ENCODE assay signal across 8 cellular contexts in genomic region chr19:35268546-35269424, GRCh38. TPM values are rescaled to one million over a fixed set of nuclear protein-coding genes. Genes with fewer than 3 reads are reported as not detected.
A peak's percentile ranks its signal among the peaks of the same experiment; 100 is the strongest.
DNase-seq lines count a peak whose midpoint lies in the region; ATAC-seq and TF ChIP-seq lines count a peak whose summit lies in the region.

USF2 (plus strand) TSS chr19:35268962; CDS start chr19:35269102, 140 bp downstream.

- peak within 1 kb of the TSS; percentile 58 for H3K27ac ChIP-seq in ACC112 (ENCODE audit: low read depth, low read length)
- peak within 1 kb of the TSS; percentile 93 to 97 for H3K27ac ChIP-seq in lung (ENCODE audit: low read depth in 1 of 2, low read length in 1 of 2)

- no peaks in the 10 kb centered on the region for H3K9me3 ChIP-seq in lung (ENCODE audit: control insufficient read depth in 2 of 2, insufficient read depth in 1 of 2, low read length in 1 of 2)

- DNase-seq in NCI-H526 treated with DMSO at 0.1 percent for 48 hours (lab: John Stamatoyannopoulos, UW) (peak; percentile 59), lung (ENCODE audit: low spot score) (peak; percentile 70)
- peak; percentile 77 for DNase-seq in activated CD8-positive, alpha-beta T cell treated with anti-CD3 and anti-CD28 coated beads, Interleukin-2, amount 10 ng/mL, durations not matched to agents 7 days and 5 days
- peak; percentile 46 to 49 (median 48) for DNase-seq in effector memory CD8-positive, alpha-beta T cell
- DNase-seq in stimulated activated CD8-positive, alpha-beta memory T cell treated with anti-CD3 and anti-CD28 coated beads, Interleukin-2, amount 100 ng/mL, for 48 hours (ENCODE audit: low read depth in 2 of 2): peak; percentile 46 to 56

- H3K36me3 Mint-ChIP-seq in activated CD8-positive, alpha-beta T cell treated with anti-CD3 and anti-CD28 coated beads, Interleukin-2, amount 10 ng/mL, durations not matched to agents 7 days and 5 days (ENCODE audit: low read depth): peaks cover 51% of the 10 kb centered on the region
- H3K36me3 Mint-ChIP-seq in effector memory CD8-positive, alpha-beta T cell (ENCODE audit: insufficient read depth): peaks cover 51% of the 10 kb centered on the region

- TF ChIP-seq CTCF in lung (IDR thresholded peaks at IDR 0.05; ENCODE audit: control extremely low read depth, extremely low read depth): no peak

- H3K27me3 Mint-ChIP-seq in activated CD8-positive, alpha-beta T cell treated with anti-CD3 and anti-CD28 coated beads, Interleukin-2, amount 10 ng/mL, durations not matched to agents 7 days and 5 days (ENCODE audit: low read depth): no peaks in the 10 kb centered on the region
- H3K27me3 Mint-ChIP-seq in effector memory CD8-positive, alpha-beta T cell: no peaks in the 10 kb centered on the region

- H3K27me3 ChIP-seq in ACC112 (ENCODE audit: insufficient read depth, low read length): no peaks in the 10 kb centered on the region
- no peaks in the 10 kb centered on the region for H3K27me3 ChIP-seq in lung (ENCODE audit: control insufficient read depth, insufficient read depth)

- H3K9me3 Mint-ChIP-seq in activated CD8-positive, alpha-beta T cell treated with anti-CD3 and anti-CD28 coated beads, Interleukin-2, amount 10 ng/mL, durations not matched to agents 7 days and 5 days (ENCODE audit: insufficient read depth): no peaks in the 10 kb centered on the region
- no peaks in the 10 kb centered on the region for H3K9me3 Mint-ChIP-seq in effector memory CD8-positive, alpha-beta T cell

- H3K4me3 ChIP-seq in ACC112 (ENCODE audit: low read depth, low read length) (peak within 1 kb of the TSS; percentile 81), lung (peak within 1 kb of the TSS; percentile 74)

- WGBS in lung, 2 donors: 0 to 1% methylated on average over 11 to 109 of the region's 122 CpGs

- ATAC-seq in GM18517 (IDR thresholded peaks at IDR 0.05; ENCODE audit: unreplicated experiment) (peak; percentile 3), HG03196 (IDR thresholded peaks at IDR 0.05; ENCODE audit: unreplicated experiment) (peak; percentile 9), lung (ENCODE audit: insufficient read depth, low FRiP score) (no peak)
- ATAC-seq in activated CD8-positive, alpha-beta T cell treated with anti-CD3 and anti-CD28 coated beads, Interleukin-2, amount 10 ng/mL, durations not matched to agents 7 days and 5 days: peak; percentile 29
- ATAC-seq in effector memory CD8-positive, alpha-beta T cell (replicated peaks): peak; percentile 49

- H3K27ac Mint-ChIP-seq in activated CD8-positive, alpha-beta T cell treated with anti-CD3 and anti-CD28 coated beads, Interleukin-2, amount 10 ng/mL, durations not matched to agents 7 days and 5 days: peak within 1 kb of the TSS; percentile 94
- H3K27ac Mint-ChIP-seq in effector memory CD8-positive, alpha-beta T cell: peak within 1 kb of the TSS; percentile 96 to 97

- no peaks in the 10 kb centered on the region for H3K4me1 ChIP-seq in ACC112 (ENCODE audit: control insufficient read depth, insufficient read depth, low read length, unreplicated experiment)
- peaks cover 8 to 12% of the 10 kb centered on the region in 2 donors for H3K4me1 ChIP-seq in lung (ENCODE audit: control insufficient read depth in 2 of 2, insufficient read depth in 2 of 2, low read length in 2 of 2)

- POLR2A ChIA-PET in activated CD8-positive, alpha-beta T cell treated with anti-CD3 and anti-CD28 coated beads, Interleukin-2, amount 10 ng/mL, durations not matched to agents 7 days and 5 days (lab: Charles Lee): interaction anchor here (0.6 to 1.9 kb wide), 4 partner anchors 27 to 127 kb away, joined by 3 to 8 read pairs (median 3); partner anchors contain the start of gene FXYD5

- peaks cover 2% of the 10 kb centered on the region for H3K79me2 ChIP-seq in ACC112 (ENCODE audit: control insufficient read depth, insufficient read depth, low read length, unreplicated experiment)

- H3K4me1 Mint-ChIP-seq in activated CD8-positive, alpha-beta T cell treated with anti-CD3 and anti-CD28 coated beads, Interleukin-2, amount 10 ng/mL, durations not matched to agents 7 days and 5 days (ENCODE audit: low read depth): peaks cover 31% of the 10 kb centered on the region
- H3K4me1 Mint-ChIP-seq in effector memory CD8-positive, alpha-beta T cell (ENCODE audit: low read depth in 2 of 2): peaks cover 24 to 37% of the 10 kb centered on the region in 2 donors

- CTCF ChIA-PET in activated CD8-positive, alpha-beta T cell treated with anti-CD3 and anti-CD28 coated beads, Interleukin-2, amount 10 ng/mL, durations not matched to agents 7 days and 5 days (lab: Charles Lee): interaction anchor here (0.6 to 1.7 kb wide), 5 partner anchors 28 to 197 kb away, joined by 3 read pairs; no protein-coding TSS in a partner anchor

- H3K4me3 Mint-ChIP-seq in activated CD8-positive, alpha-beta T cell treated with anti-CD3 and anti-CD28 coated beads, Interleukin-2, amount 10 ng/mL, durations not matched to agents 7 days and 5 days: peak within 1 kb of the TSS; percentile 94
- H3K4me3 Mint-ChIP-seq in effector memory CD8-positive, alpha-beta T cell: peak within 1 kb of the TSS; percentile 88 to 90

- H2AFZ ChIP-seq in ACC112 (ENCODE audit: low read length, unreplicated experiment): peak within 1 kb of the TSS; percentile 68

- H3K36me3 ChIP-seq in ACC112 (ENCODE audit: insufficient read depth, low read length): no peaks in the 10 kb centered on the region
- peaks cover 2 to 33% of the 10 kb centered on the region in 2 donors for H3K36me3 ChIP-seq in lung (ENCODE audit: control insufficient read depth in 2 of 2, insufficient read depth in 2 of 2, low read length in 2 of 2)

RNA-seq across cellular contexts. Expression of gene USF2, which starts in this region (rescaled TPM):
- 100 to 1,000 TPM; 125 to 138 TPM for total RNA-seq in activated CD8-positive, alpha-beta T cell treated with anti-CD3 and anti-CD28 coated beads, Interleukin-2, amount 10 ng/mL, durations not matched to agents 7 days and 5 days
- 100 to 1,000 TPM in 1 of 2 donors, 10 to 100 TPM in 1; 74.9 to 138 TPM for total RNA-seq in lung
- polyA plus RNA-seq in lung: 100 to 1,000 TPM; 129 to 163 TPM
